In the genomic region with DNA sequence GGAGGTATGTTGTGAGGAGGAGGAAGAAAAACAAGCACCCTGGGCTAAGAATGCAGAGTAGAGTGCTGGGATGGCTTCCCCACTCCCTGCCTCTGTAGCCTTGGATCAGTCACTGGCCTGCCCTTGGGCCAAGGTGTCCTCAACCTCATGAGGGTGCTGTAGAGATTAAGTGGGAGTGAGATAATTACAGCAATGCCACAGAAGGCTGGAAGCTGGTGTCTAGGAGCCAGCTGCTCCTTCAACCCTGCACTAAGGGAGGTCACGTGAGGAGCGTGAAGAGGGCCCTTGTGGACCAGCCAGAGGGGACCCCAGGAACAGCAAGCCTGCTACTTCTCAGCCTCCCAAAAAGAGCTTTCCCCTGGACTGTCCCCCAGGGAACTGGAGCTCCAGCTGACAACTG, we compare ENCODE assay signal across 15 cellular contexts.
DNase-seq lines count a peak whose midpoint lies in the region; ATAC-seq and TF ChIP-seq lines count a peak whose summit lies in the region.
"Had no signal": no experiment of that assay in that cellular context is flagged by ENCODE, and none has a peak within 500 bp of the region (broad histone marks: within the 10 kb centered on the region; RNA-seq: fewer than 3 reads in every experiment).

No MANE protein-coding gene starts in this region.

- H2AFZ ChIP-seq in H9 (ENCODE audit: low read length): no peak overlapping the region

- H4K91ac ChIP-seq in H9 (ENCODE audit: insufficient read length, low read depth, low read length): no peak overlapping the region

- H3K27me3 ChIP-seq in H9 (ENCODE audit: insufficient read depth, low read length) (no peaks in the 10 kb centered on the region), esophagus muscularis mucosa (no peaks in the 10 kb centered on the region), tibial artery (no peaks in the 10 kb centered on the region), spleen (replicated peaks in 1 of 7) (no peaks in the 10 kb centered on the region), uterus (no peaks in the 10 kb centered on the region)
- H3K27me3 ChIP-seq: BLaER1 had no signal

- H3K4me1 Mint-ChIP-seq in H9: no peaks in the 10 kb centered on the region
- H3K4me1 Mint-ChIP-seq: CD4-positive, alpha-beta memory T cell had no signal

- H3K4me1 ChIP-seq in H9 (ENCODE audit: insufficient read depth, low read length) (no peaks in the 10 kb centered on the region), esophagus muscularis mucosa (peaks cover 11 to 15% (median 15%) of the 10 kb centered on the region in 4 donors), tibial artery (peaks cover 0 to 63% (median 46%) of the 10 kb centered on the region in 4 donors), spleen (no peaks in the 10 kb centered on the region), uterus (peaks cover 0 to 8% of the 10 kb centered on the region in 2 donors)

- no peak overlapping the region for H3T11ph ChIP-seq in H9 (ENCODE audit: low read length)

- intact Hi-C loops in esophagus muscularis mucosa (cut with DNase I): no loop called here
- intact Hi-C loops in tibial artery (cut with DNase I; ENCODE audit: low total_unique reads): loop anchor here (5.0 kb wide), 1 partner anchor 51 kb away; no protein-coding TSS in a partner anchor
- intact Hi-C loops in spleen (cut with DNase I; ENCODE audit: low total_unique reads): no loop called here
- intact Hi-C loops in uterus (cut with DNase I; ENCODE audit: low total_unique reads): no loop called here

- H3K4me3 Mint-ChIP-seq in H9: no peak overlapping the region
- H3K4me3 Mint-ChIP-seq: CD4-positive, alpha-beta memory T cell had no signal

- no peak overlapping the region for H3K9ac ChIP-seq in H9 (ENCODE audit: extremely low read depth, insufficient read length, low read length)
- H3K9ac ChIP-seq: BLaER1 had no signal

- H3K9me3 Mint-ChIP-seq in H9: no peaks in the 10 kb centered on the region

- H3K18ac ChIP-seq in H9 (ENCODE audit: insufficient read length, low read depth, low read length): no peak overlapping the region

- no peak overlapping the region for H3K14ac ChIP-seq in H9 (ENCODE audit: insufficient read depth, low read length)

- H3K27ac ChIP-seq in H9 (ENCODE audit: insufficient read length, low read depth, low read length) (no peak overlapping the region), esophagus muscularis mucosa (replicated peaks in 1 of 4) (no peak overlapping the region), tibial artery (peak overlapping the region; percentile 69 to 77), spleen (no peak overlapping the region), uterus (no peak overlapping the region)
- H3K27ac ChIP-seq: BLaER1, SK-N-MC had no signal

- no peak for TF ChIP-seq EP300 in esophagus muscularis mucosa (IDR thresholded peaks at IDR 0.05)

- TF ChIP-seq CTCF in H9 (conservative IDR thresholded peaks at IDR 0.05) (no peak), esophagus muscularis mucosa (IDR thresholded peaks at IDR 0.05) (no peak), tibial artery (IDR thresholded peaks at IDR 0.05) (no peak), spleen (IDR thresholded peaks at IDR 0.05 in 8 of 11, conservative IDR thresholded peaks at IDR 0.05 in 3 of 11) (no peak), uterus (IDR thresholded peaks at IDR 0.05) (no peak)

- H3K4me2 ChIP-seq in H9 (ENCODE audit: insufficient read depth, insufficient read length, low read length): no peak overlapping the region
- H3K4me2 ChIP-seq: BLaER1 had no signal

- no peak overlapping the region for H4K8ac ChIP-seq in H9 (replicated peaks; ENCODE audit: insufficient read length, low read depth, low read length)

- no peak for ATAC-seq in GM21381 (IDR thresholded peaks at IDR 0.05; ENCODE audit: unreplicated experiment)
- ATAC-seq: HepG2 had no signal

- H3K56ac ChIP-seq in H9 (ENCODE audit: insufficient read length, low read depth, low read length): no peak overlapping the region

- WGBS in H9 (ENCODE audit: extremely low coverage, insufficient read length, low lambda C conversion rate): no CpG with 5 or more reads among the region's 2 CpGs
- 100% methylated on average over 2 of the region's 2 CpGs for WGBS in esophagus muscularis mucosa
- 91 to 98% (median 93%) methylated on average over 2 of the region's 2 CpGs for whole genome bisulfite sequencing in spleen, 5 donors

- H3K79me1 ChIP-seq in H9 (ENCODE audit: insufficient read depth, low read depth, low read length, poor library complexity, severe bottlenecking): no peaks in the 10 kb centered on the region

- H3K27me3 Mint-ChIP-seq in H9 (ENCODE audit: low read depth): no peaks in the 10 kb centered on the region

- H2AK5ac ChIP-seq in H9 (ENCODE audit: insufficient read length, low read length): no peak overlapping the region

- H2BK15ac ChIP-seq in H9 (ENCODE audit: low read depth, low read length): no peak overlapping the region

- no peak overlapping the region for H2BK120ac ChIP-seq in H9 (ENCODE audit: low read depth, low read length, poor library complexity, severe bottlenecking)

- H3K36me3 ChIP-seq in esophagus muscularis mucosa (no peaks in the 10 kb centered on the region), tibial artery (no peaks in the 10 kb centered on the region), spleen (no peaks in the 10 kb centered on the region), uterus (no peaks in the 10 kb centered on the region)
- H3K36me3 ChIP-seq: BLaER1 had no signal

- no peaks in the 10 kb centered on the region for H3K36me3 Mint-ChIP-seq in H9 (ENCODE audit: insufficient read depth in 1 of 3, low read depth in 3 of 3)
- H3K36me3 Mint-ChIP-seq: CD4-positive, alpha-beta memory T cell had no signal

- H3K23ac ChIP-seq in H9 (ENCODE audit: insufficient read length, low read depth, low read length): no peak overlapping the region

- H2BK20ac ChIP-seq in H9 (ENCODE audit: low read depth, low read length, poor library complexity, severe bottlenecking): no peak overlapping the region

- H3K27ac Mint-ChIP-seq in H9: peak overlapping the region in 1 of 3 experiments; percentile 74; a peak in 1 of 7 replicates
- H3K27ac Mint-ChIP-seq: CD4-positive, alpha-beta memory T cell had no signal

- H3K9me3 ChIP-seq in H9 (ENCODE audit: control insufficient read depth, low read depth, low read length) (no peaks in the 10 kb centered on the region), esophagus muscularis mucosa (no peaks in the 10 kb centered on the region), tibial artery (no peaks in the 10 kb centered on the region), spleen (no peaks in the 10 kb centered on the region), uterus (no peaks in the 10 kb centered on the region)
- H3K9me3 ChIP-seq: BLaER1 had no signal

- peak; percentile 18 for DNase-seq in H9
- DNase-seq in NCI-H2171 treated with DMSO at 0.1 percent for 48 hours (lab: John Stamatoyannopoulos, UW): peak; percentile 84
- DNase-seq in esophagus muscularis mucosa (ENCODE audit: extremely low spot score): peak; percentile 90
- no peak for DNase-seq in tibial artery
- no peak for DNase-seq in spleen
- no peak for DNase-seq in uterus
- DNase-seq: CD4-positive, alpha-beta memory T cell; NCI-H1417 treated with DMSO at 0.1 percent for 48 hours; NCI-H2029 treated with DMSO at 0.1 percent for 48 hours; NCI-H510A; SHP77 had no signal

- H4K5ac ChIP-seq in H9 (ENCODE audit: insufficient read length, low read depth, low read length): no peak overlapping the region

- no peak overlapping the region for H3K4ac ChIP-seq in H9 (ENCODE audit: low read depth, low read length)

- no peak overlapping the region for H3K4me3 ChIP-seq in esophagus muscularis mucosa
- H3K4me3 ChIP-seq in tibial artery: no peak overlapping the region
- H3K4me3 ChIP-seq in spleen: no peak overlapping the region
- H3K4me3 ChIP-seq in uterus: no peak overlapping the region
- H3K4me3 ChIP-seq: BLaER1, SK-N-MC had no signal

- H2BK5ac ChIP-seq in H9 (ENCODE audit: insufficient read length, low read length): no peak overlapping the region

- TF ChIP-seq POLR2A in esophagus muscularis mucosa (IDR thresholded peaks at IDR 0.05; ENCODE audit: low read depth) (no peak), spleen (IDR thresholded peaks at IDR 0.05) (no peak), uterus (IDR thresholded peaks at IDR 0.05) (no peak)

- no peaks in the 10 kb centered on the region for H3K23me2 ChIP-seq in H9 (ENCODE audit: insufficient read length, low read depth, low read length, poor library complexity, severe bottlenecking)

- no peaks in the 10 kb centered on the region for H3K79me2 ChIP-seq in H9 (ENCODE audit: insufficient read depth, low read length)

- no peaks in the 10 kb centered on the region for H4K20me1 ChIP-seq in H9 (ENCODE audit: control insufficient read depth, insufficient read depth, insufficient read length)
- H4K20me1 ChIP-seq: BLaER1 had no signal

- H2BK12ac ChIP-seq in H9 (ENCODE audit: insufficient read length, low read depth, low read length): no peak overlapping the region

Comparison
In these comparisons a context has a peak if more than half of its experiments do, and no peak if none do; other contexts are left out.
1. DNase-seq: peak in H9 (single experiment), NCI-H2171 treated with DMSO at 0.1 percent for 48 hours (single experiment) and esophagus muscularis mucosa (single experiment); none in tibial artery (0 of 2), spleen (single experiment) and uterus (0 of 2).
2. H3K27ac ChIP-seq: peak in tibial artery (2 of 2); none in H9 (single experiment), esophagus muscularis mucosa (0 of 4), spleen (0 of 8) and uterus (0 of 2).